2 cellular contexts compared by ENCODE assay signal in the genomic region with DNA sequence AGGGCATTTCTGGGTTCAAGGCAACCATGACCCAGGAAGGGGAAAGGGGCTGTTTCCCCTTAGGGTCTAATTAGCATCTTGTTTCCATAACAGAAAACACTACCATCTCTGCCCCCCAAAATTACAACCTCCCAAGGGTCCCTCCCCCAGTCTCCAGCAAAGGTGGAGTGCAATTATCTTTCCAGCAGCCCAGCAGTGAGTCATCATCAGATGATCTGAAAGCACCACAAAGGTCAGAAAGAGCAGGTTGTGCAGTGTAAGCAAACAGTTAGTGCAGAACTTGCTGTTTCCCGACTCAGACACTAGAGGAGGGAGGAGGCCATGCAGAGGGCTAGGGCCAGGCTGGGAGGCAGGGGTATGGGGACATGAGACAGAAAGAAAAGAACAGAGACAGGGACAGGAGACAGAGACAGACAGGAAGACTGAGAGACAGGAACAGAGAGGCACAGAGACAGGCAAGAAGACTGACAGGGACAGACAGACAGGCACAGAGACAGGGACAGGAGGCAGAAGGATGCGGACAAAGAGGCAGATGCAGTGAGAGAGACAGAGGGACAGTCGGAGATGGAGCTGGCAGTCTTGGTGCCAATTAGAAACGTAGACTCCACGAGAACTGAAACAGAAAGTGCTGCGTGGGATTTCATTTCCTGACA.
TF ChIP-seq lines count a peak whose summit lies in the region.

No MANE protein-coding gene starts in this region.

TF ChIP-seq in SK-N-SH, 30 proteins besides CTCF, POLR2A, EP300 and RAD21 (continued from another document):
- TF ChIP-seq, protein P1, sequence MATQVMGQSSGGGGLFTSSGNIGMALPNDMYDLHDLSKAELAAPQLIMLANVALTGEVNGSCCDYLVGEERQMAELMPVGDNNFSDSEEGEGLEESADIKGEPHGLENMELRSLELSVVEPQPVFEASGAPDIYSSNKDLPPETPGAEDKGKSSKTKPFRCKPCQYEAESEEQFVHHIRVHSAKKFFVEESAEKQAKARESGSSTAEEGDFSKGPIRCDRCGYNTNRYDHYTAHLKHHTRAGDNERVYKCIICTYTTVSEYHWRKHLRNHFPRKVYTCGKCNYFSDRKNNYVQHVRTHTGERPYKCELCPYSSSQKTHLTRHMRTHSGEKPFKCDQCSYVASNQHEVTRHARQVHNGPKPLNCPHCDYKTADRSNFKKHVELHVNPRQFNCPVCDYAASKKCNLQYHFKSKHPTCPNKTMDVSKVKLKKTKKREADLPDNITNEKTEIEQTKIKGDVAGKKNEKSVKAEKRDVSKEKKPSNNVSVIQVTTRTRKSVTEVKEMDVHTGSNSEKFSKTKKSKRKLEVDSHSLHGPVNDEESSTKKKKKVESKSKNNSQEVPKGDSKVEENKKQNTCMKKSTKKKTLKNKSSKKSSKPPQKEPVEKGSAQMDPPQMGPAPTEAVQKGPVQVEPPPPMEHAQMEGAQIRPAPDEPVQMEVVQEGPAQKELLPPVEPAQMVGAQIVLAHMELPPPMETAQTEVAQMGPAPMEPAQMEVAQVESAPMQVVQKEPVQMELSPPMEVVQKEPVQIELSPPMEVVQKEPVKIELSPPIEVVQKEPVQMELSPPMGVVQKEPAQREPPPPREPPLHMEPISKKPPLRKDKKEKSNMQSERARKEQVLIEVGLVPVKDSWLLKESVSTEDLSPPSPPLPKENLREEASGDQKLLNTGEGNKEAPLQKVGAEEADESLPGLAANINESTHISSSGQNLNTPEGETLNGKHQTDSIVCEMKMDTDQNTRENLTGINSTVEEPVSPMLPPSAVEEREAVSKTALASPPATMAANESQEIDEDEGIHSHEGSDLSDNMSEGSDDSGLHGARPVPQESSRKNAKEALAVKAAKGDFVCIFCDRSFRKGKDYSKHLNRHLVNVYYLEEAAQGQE (IDR thresholded peaks at IDR 0.05; ENCODE audit: low read depth, low read length), result 0 out of 2 replicates have a peak, but pooled peaks have one; percentile 18
- no peak; the same call in 1 of the 2 replicates for TF ChIP-seq YY1 (IDR thresholded peaks at IDR 0.05; ENCODE audit: low read depth)
- TF ChIP-seq FOXJ3 (CRISPR knock-in tag; IDR thresholded peaks at IDR 0.05), result no peak
- TF ChIP-seq FOSL2 (IDR thresholded peaks at IDR 0.05; ENCODE audit: borderline replicate concordance, low read depth), result peak; percentile 91
TF ChIP-seq in SK-N-SH: peak in this region for 12.

TF ChIP-seq in K562, 482 proteins besides CTCF, POLR2A, EP300 and RAD21 (continued from another document and continues in another):
- peak; percentile 67 for TF ChIP-seq NCOR1 (IDR thresholded peaks at IDR 0.05)
- TF ChIP-seq, protein P2, sequence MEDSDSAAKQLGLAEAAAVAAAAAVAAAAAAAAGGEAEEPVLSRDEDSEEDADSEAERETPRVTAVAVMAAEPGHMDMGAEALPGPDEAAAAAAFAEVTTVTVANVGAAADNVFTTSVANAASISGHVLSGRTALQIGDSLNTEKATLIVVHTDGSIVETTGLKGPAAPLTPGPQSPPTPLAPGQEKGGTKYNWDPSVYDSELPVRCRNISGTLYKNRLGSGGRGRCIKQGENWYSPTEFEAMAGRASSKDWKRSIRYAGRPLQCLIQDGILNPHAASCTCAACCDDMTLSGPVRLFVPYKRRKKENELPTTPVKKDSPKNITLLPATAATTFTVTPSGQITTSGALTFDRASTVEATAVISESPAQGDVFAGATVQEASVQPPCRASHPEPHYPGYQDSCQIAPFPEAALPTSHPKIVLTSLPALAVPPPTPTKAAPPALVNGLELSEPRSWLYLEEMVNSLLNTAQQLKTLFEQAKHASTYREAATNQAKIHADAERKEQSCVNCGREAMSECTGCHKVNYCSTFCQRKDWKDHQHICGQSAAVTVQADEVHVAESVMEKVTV (CRISPR knock-in tag; IDR thresholded peaks at IDR 0.05), result peak; percentile 39; the same call in 1 of the 2 replicates
- peak; percentile 99 for TF ChIP-seq FOSL1 (tag; conservative IDR thresholded peaks at IDR 0.05)
- TF ChIP-seq GABPA (tag; conservative IDR thresholded peaks at IDR 0.05; ENCODE audit: low read depth), result 0 out of 2 replicates have a peak, but pooled peaks have one; percentile 39
- TF ChIP-seq KDM1A (IDR thresholded peaks at IDR 0.05), result peak; percentile 84
- TF ChIP-seq, protein P3, sequence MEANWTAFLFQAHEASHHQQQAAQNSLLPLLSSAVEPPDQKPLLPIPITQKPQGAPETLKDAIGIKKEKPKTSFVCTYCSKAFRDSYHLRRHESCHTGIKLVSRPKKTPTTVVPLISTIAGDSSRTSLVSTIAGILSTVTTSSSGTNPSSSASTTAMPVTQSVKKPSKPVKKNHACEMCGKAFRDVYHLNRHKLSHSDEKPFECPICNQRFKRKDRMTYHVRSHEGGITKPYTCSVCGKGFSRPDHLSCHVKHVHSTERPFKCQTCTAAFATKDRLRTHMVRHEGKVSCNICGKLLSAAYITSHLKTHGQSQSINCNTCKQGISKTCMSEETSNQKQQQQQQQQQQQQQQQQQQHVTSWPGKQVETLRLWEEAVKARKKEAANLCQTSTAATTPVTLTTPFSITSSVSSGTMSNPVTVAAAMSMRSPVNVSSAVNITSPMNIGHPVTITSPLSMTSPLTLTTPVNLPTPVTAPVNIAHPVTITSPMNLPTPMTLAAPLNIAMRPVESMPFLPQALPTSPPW (CRISPR knock-in tag; IDR thresholded peaks at IDR 0.05), result peak; percentile 75; the same call in 1 of the 2 replicates
- 0 out of 2 replicates have a peak, but pooled peaks have one; percentile 21 for TF ChIP-seq CC2D1A (IDR thresholded peaks at IDR 0.05)
- TF ChIP-seq ATF7 (IDR thresholded peaks at IDR 0.05), result peak; percentile 68; the same call in 1 of the 2 replicates
- peak; percentile 75 for TF ChIP-seq MAFK (IDR thresholded peaks at IDR 0.05; ENCODE audit: low read length)
- TF ChIP-seq PHF21A (IDR thresholded peaks at IDR 0.05; ENCODE audit: borderline replicate concordance, low read depth), result no peak
- peak; percentile 53 for TF ChIP-seq MYC (IDR thresholded peaks at IDR 0.05; ENCODE audit: low read depth, low read length)
- TF ChIP-seq MYC (CRISPR knock-in tag; IDR thresholded peaks at IDR 0.05; ENCODE audit: borderline replicate concordance, low read depth), result no peak
- TF ChIP-seq, protein P4, sequence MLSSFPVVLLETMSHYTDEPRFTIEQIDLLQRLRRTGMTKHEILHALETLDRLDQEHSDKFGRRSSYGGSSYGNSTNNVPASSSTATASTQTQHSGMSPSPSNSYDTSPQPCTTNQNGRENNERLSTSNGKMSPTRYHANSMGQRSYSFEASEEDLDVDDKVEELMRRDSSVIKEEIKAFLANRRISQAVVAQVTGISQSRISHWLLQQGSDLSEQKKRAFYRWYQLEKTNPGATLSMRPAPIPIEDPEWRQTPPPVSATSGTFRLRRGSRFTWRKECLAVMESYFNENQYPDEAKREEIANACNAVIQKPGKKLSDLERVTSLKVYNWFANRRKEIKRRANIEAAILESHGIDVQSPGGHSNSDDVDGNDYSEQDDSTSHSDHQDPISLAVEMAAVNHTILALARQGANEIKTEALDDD (IDR thresholded peaks at IDR 0.05), result 0 out of 2 replicates have a peak, but pooled peaks have one; percentile 24
- TF ChIP-seq RBM39 (optimal IDR thresholded peaks at IDR 0.05; ENCODE audit: low read depth, low read length), result no peak
- TF ChIP-seq SMARCE1 (IDR thresholded peaks at IDR 0.05), result peak; percentile 96
- 0 out of 2 replicates have a peak, but pooled peaks have one; percentile 64 for TF ChIP-seq OTX1 (CRISPR knock-in tag; IDR thresholded peaks at IDR 0.05)
- TF ChIP-seq MBD2 (IDR thresholded peaks at IDR 0.05; ENCODE audit: borderline replicate concordance, low read depth), result 0 out of 2 replicates have a peak, but pooled peaks have one; percentile 47
- TF ChIP-seq, protein P5, sequence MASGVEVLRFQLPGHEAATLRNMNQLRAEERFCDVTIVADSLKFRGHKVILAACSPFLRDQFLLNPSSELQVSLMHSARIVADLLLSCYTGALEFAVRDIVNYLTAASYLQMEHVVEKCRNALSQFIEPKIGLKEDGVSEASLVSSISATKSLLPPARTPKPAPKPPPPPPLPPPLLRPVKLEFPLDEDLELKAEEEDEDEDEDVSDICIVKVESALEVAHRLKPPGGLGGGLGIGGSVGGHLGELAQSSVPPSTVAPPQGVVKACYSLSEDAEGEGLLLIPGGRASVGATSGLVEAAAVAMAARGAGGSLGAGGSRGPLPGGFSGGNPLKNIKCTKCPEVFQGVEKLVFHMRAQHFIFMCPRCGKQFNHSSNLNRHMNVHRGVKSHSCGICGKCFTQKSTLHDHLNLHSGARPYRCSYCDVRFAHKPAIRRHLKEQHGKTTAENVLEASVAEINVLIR (CRISPR knock-in tag; IDR thresholded peaks at IDR 0.05), result no peak
- TF ChIP-seq TBL1XR1 (IDR thresholded peaks at IDR 0.05; ENCODE audit: low read length in 2 of 2), result peak in 1 of 2 experiments; percentile 23; a peak in 1 of 4 replicates
- TF ChIP-seq JUN (IDR thresholded peaks at IDR 0.05; ENCODE audit: borderline replicate concordance, low read depth, low read length), result peak; percentile 96
- no peak for TF ChIP-seq JUN (CRISPR knock-in tag; IDR thresholded peaks at IDR 0.05; ENCODE audit: borderline replicate concordance)
- peak; percentile 99 for TF ChIP-seq JUND (IDR thresholded peaks at IDR 0.05; ENCODE audit: borderline replicate concordance, low read depth, low read length)
- peak; percentile 98; the same call in 2 of the 3 replicates for TF ChIP-seq JUND (tag; IDR thresholded peaks at IDR 0.05; ENCODE audit: borderline replicate concordance, low read depth, low read length)
- peak; percentile 95 for TF ChIP-seq HDGF (IDR thresholded peaks at IDR 0.05)
- TF ChIP-seq NFIC (IDR thresholded peaks at IDR 0.05), result peak; percentile 59; the same call in 1 of the 2 replicates
- TF ChIP-seq, protein P6, sequence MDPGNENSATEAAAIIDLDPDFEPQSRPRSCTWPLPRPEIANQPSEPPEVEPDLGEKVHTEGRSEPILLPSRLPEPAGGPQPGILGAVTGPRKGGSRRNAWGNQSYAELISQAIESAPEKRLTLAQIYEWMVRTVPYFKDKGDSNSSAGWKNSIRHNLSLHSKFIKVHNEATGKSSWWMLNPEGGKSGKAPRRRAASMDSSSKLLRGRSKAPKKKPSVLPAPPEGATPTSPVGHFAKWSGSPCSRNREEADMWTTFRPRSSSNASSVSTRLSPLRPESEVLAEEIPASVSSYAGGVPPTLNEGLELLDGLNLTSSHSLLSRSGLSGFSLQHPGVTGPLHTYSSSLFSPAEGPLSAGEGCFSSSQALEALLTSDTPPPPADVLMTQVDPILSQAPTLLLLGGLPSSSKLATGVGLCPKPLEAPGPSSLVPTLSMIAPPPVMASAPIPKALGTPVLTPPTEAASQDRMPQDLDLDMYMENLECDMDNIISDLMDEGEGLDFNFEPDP (CRISPR knock-in tag; IDR thresholded peaks at IDR 0.05), result no peak
- peak; percentile 86 for TF ChIP-seq CTBP1 (IDR thresholded peaks at IDR 0.05; ENCODE audit: borderline replicate concordance)
- TF ChIP-seq ZFP30 (CRISPR knock-in tag; IDR thresholded peaks at IDR 0.05; ENCODE audit: borderline replicate concordance), result no peak
- TF ChIP-seq NR2C2 (CRISPR knock-in tag; IDR thresholded peaks at IDR 0.05), result no peak
- peak; percentile 87 for TF ChIP-seq NR2C2 (tag; IDR thresholded peaks at IDR 0.05)
- no peak for TF ChIP-seq ZKSCAN3 (CRISPR knock-in tag; IDR thresholded peaks at IDR 0.05)
- TF ChIP-seq C11orf30 (IDR thresholded peaks at IDR 0.05; ENCODE audit: low read depth), result peak; percentile 83
- peak; percentile 87 for TF ChIP-seq KLF16 (IDR thresholded peaks at IDR 0.05)
- TF ChIP-seq FOS (IDR thresholded peaks at IDR 0.05; ENCODE audit: extremely low read depth, insufficient read length), result peak; percentile 77
- TF ChIP-seq IRF2 (CRISPR knock-in tag; IDR thresholded peaks at IDR 0.05), result no peak
- 0 out of 2 replicates have a peak, but pooled peaks have one; percentile 36 for TF ChIP-seq ARID2 (IDR thresholded peaks at IDR 0.05)
- 0 out of 2 replicates have a peak, but pooled peaks have one; percentile 7 for TF ChIP-seq BCOR (IDR thresholded peaks at IDR 0.05)
- peak; percentile 70 for TF ChIP-seq LEF1 (IDR thresholded peaks at IDR 0.05)
- TF ChIP-seq ZNF316 (IDR thresholded peaks at IDR 0.05), result peak; percentile 89
- TF ChIP-seq FOXJ2 (tag; IDR thresholded peaks at IDR 0.05), result peak; percentile 78
- TF ChIP-seq JUNB (CRISPR knock-in tag; conservative IDR thresholded peaks at IDR 0.05), result peak; percentile 73; the same call in 1 of the 2 replicates
- no peak for TF ChIP-seq HMG20B (CRISPR knock-in tag; IDR thresholded peaks at IDR 0.05)
- TF ChIP-seq NFRKB (IDR thresholded peaks at IDR 0.05; ENCODE audit: low read depth), result 0 out of 2 replicates have a peak, but pooled peaks have one; percentile 23
- 0 out of 4 replicates have a peak, but pooled peaks of 1 of the 2 experiments have one; percentile 15 for TF ChIP-seq NRF1 (conservative IDR thresholded peaks at IDR 0.05 in 1 of 2, IDR thresholded peaks at IDR 0.05 in 1 of 2)
- TF ChIP-seq BHLHE40 (IDR thresholded peaks at IDR 0.05; ENCODE audit: low read length), result peak; percentile 4; the same call in 1 of the 2 replicates
- TF ChIP-seq, protein P7, sequence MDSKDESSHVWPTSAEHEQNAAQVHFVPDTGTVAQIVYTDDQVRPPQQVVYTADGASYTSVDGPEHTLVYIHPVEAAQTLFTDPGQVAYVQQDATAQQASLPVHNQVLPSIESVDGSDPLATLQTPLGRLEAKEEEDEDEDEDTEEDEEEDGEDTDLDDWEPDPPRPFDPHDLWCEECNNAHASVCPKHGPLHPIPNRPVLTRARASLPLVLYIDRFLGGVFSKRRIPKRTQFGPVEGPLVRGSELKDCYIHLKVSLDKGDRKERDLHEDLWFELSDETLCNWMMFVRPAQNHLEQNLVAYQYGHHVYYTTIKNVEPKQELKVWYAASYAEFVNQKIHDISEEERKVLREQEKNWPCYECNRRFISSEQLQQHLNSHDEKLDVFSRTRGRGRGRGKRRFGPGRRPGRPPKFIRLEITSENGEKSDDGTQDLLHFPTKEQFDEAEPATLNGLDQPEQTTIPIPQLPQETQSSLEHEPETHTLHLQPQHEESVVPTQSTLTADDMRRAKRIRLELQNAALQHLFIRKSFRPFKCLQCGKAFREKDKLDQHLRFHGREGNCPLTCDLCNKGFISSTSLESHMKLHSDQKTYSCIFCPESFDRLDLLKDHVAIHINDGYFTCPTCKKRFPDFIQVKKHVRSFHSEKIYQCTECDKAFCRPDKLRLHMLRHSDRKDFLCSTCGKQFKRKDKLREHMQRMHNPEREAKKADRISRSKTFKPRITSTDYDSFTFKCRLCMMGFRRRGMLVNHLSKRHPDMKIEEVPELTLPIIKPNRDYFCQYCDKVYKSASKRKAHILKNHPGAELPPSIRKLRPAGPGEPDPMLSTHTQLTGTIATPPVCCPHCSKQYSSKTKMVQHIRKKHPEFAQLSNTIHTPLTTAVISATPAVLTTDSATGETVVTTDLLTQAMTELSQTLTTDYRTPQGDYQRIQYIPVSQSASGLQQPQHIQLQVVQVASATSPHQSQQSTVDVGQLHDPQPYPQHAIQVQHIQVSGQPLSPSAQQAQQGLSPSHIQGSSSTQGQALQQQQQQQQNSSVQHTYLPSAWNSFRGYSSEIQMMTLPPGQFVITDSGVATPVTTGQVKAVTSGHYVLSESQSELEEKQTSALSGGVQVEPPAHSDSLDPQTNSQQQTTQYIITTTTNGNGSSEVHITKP (IDR thresholded peaks at IDR 0.05; ENCODE audit: partially characterized antibody), result peak; percentile 74
- TF ChIP-seq TOE1 (IDR thresholded peaks at IDR 0.05; ENCODE audit: borderline replicate concordance), result peak; percentile 78
- no peak for TF ChIP-seq TOE1 (CRISPR knock-in tag; IDR thresholded peaks at IDR 0.05; ENCODE audit: borderline replicate concordance, low read depth)
- peak; percentile 66 for TF ChIP-seq TCF3 (CRISPR knock-in tag; IDR thresholded peaks at IDR 0.05)
